Comparison of ENCODE assay signal across 23 cellular contexts in the genomic region with DNA sequence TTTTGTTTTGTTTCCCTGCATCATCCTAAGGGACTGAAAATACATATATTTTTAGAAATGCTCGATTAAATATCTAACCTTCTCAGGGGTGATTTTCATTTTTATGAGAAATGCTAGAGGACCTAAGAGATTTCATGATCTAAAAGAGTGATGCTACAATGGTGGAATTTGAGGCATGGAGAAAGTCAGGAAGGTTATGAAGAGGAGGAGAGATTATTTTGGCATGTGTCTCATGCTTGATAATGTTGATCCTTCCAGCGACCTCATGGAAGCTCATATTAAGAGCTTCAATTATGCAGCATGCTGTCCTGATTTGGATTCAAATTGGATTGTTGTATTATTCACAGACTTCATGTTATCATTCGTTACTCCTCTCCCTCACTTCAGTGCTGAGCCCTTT.
DNase-seq lines count a peak whose midpoint lies in the region; ATAC-seq and TF ChIP-seq lines count a peak whose summit lies in the region.
"Had no signal": no experiment of that assay in that cellular context is flagged by ENCODE, and none has a peak within 500 bp of the region (broad histone marks: within the 10 kb centered on the region; RNA-seq: fewer than 3 reads in every experiment).

No MANE protein-coding gene starts in this region.

- no peaks in the 10 kb centered on the region for H3K36me3 Mint-ChIP-seq in chondrocyte (ENCODE audit: low read depth)
- H3K36me3 Mint-ChIP-seq: CD14-positive monocyte had no signal

- ATAC-seq in omental fat pad (ENCODE audit: low FRiP score) (peak; percentile 18), HG02884 (IDR thresholded peaks at IDR 0.05; ENCODE audit: unreplicated experiment) (no peak), Right ventricle myocardium superior (ENCODE audit: poor library complexity) (no peak)
- ATAC-seq: GM12878, Panc1 had no signal

- no peak for TF ChIP-seq CTCF in chondrocyte (IDR thresholded peaks at IDR 0.05)
- TF ChIP-seq CTCF in omental fat pad (IDR thresholded peaks at IDR 0.05): no peak

- no peaks in the 10 kb centered on the region for H3K27me3 ChIP-seq in ACC112 (ENCODE audit: insufficient read depth, low read length)
- no peaks in the 10 kb centered on the region for H3K27me3 ChIP-seq in mesendoderm (ENCODE audit: insufficient read depth, low read length, poor library complexity)
- H3K27me3 ChIP-seq: SJCRH30 had no signal

- no peak overlapping the region for H3K9ac ChIP-seq in mesendoderm (ENCODE audit: low read length)

- peak overlapping the region; percentile 68 for H2AFZ ChIP-seq in ACC112 (ENCODE audit: low read length, unreplicated experiment)

- H3K27me3 Mint-ChIP-seq in chondrocyte (ENCODE audit: low read depth): no peaks in the 10 kb centered on the region

- no peak overlapping the region for H3K4ac ChIP-seq in mesendoderm (ENCODE audit: low read depth, low read length)

- no peaks in the 10 kb centered on the region for H3K79me2 ChIP-seq in ACC112 (ENCODE audit: control insufficient read depth, insufficient read depth, low read length, unreplicated experiment)
- H3K79me2 ChIP-seq in mesendoderm (ENCODE audit: control insufficient read depth, insufficient read depth, low read length): no peaks in the 10 kb centered on the region

- H2BK15ac ChIP-seq in mesendoderm (replicated peaks; ENCODE audit: low read depth): no peak overlapping the region

- no CpG with 5 or more reads among the region's 3 CpGs for WGBS in mesendoderm (ENCODE audit: extremely low coverage, insufficient coverage, low lambda C conversion rate)

- H3K4me1 Mint-ChIP-seq in chondrocyte (ENCODE audit: low read depth): peaks cover 23% of the 10 kb centered on the region
- H3K4me1 Mint-ChIP-seq: B cell had no signal

- H3K4me3 ChIP-seq in ACC112 (ENCODE audit: low read depth, low read length) (peak overlapping the region; percentile 13), mesendoderm (ENCODE audit: low read length) (no peak overlapping the region)
- H3K4me3 ChIP-seq: GM12878, SJCRH30 had no signal

- H2AK5ac ChIP-seq in mesendoderm (ENCODE audit: low read length): no peak overlapping the region

- H2BK5ac ChIP-seq in mesendoderm (ENCODE audit: low read length): no peak overlapping the region

- H3K36me3 ChIP-seq in ACC112 (ENCODE audit: insufficient read depth, low read length) (no peaks in the 10 kb centered on the region), mesendoderm (ENCODE audit: control insufficient read depth, insufficient read depth, low read length) (no peaks in the 10 kb centered on the region)
- H3K36me3 ChIP-seq: SJCRH30 had no signal

- H3K56ac ChIP-seq in mesendoderm (ENCODE audit: low read length): no peak overlapping the region

- intact Hi-C loops in Right ventricle myocardium superior (cut with DNase I): no loop called here

- H3K27ac ChIP-seq in ACC112 (ENCODE audit: low read depth, low read length): no peak overlapping the region
- H3K27ac ChIP-seq in mesendoderm (ENCODE audit: low read depth, low read length): no peak overlapping the region
- H3K27ac ChIP-seq: SJCRH30 had no signal

- H3K4me2 ChIP-seq in mesendoderm (ENCODE audit: low read length): no peak overlapping the region

- no peak overlapping the region for H4K5ac ChIP-seq in mesendoderm (ENCODE audit: low read length)

- peak overlapping the region; percentile 75 for H3K27ac Mint-ChIP-seq in chondrocyte (ENCODE audit: unreplicated experiment)
- H3K27ac Mint-ChIP-seq: B cell, CD14-positive monocyte had no signal

- H3K4me1 ChIP-seq in ACC112 (ENCODE audit: control insufficient read depth, insufficient read depth, low read length, unreplicated experiment) (peaks cover 21% of the 10 kb centered on the region), mesendoderm (ENCODE audit: control insufficient read depth, low read depth, low read length) (no peaks in the 10 kb centered on the region)
- H3K4me1 ChIP-seq: SJCRH30 had no signal

- peak; percentile 67 for DNase-seq in NCI-H226
- no peak for DNase-seq in chondrocyte (ENCODE audit: low spot score)
- no peak for DNase-seq in omental fat pad (ENCODE audit: low spot score)
- no peak for DNase-seq in NCI-H446 treated with DMSO at 0.1 percent for 48 hours (lab: John Stamatoyannopoulos, UW)
- DNase-seq in mesendoderm: no peak
- no peak for DNase-seq in Right ventricle myocardium superior
- DNase-seq: 8988T; DMS79; KBM-7; NCI-H1092 treated with DMSO at 0.1 percent for 48 hours; NCI-H146; NCI-H2029; NCI-H2227 treated with DMSO at 0.1 percent for 48 hours; NCI-H524; NCI-H774; NK-92 treated with Interleukin-12 subunit alpha and Interleukin-12 subunit beta, amount 100 ng/mL, for 24 hours; SJCRH30 had no signal

- H3K79me1 ChIP-seq in mesendoderm (ENCODE audit: low read length): no peaks in the 10 kb centered on the region

- no peak overlapping the region for H3K23ac ChIP-seq in mesendoderm (ENCODE audit: low read length)

- no peak overlapping the region for H4K8ac ChIP-seq in mesendoderm (ENCODE audit: low read depth, low read length)

- H3K18ac ChIP-seq in mesendoderm (ENCODE audit: low read length): no peak overlapping the region

- H3K9me3 Mint-ChIP-seq in chondrocyte (ENCODE audit: low read depth): no peaks in the 10 kb centered on the region

- H2BK120ac ChIP-seq in mesendoderm (ENCODE audit: low read depth, low read length): no peak overlapping the region

- no peak overlapping the region for H3K4me3 Mint-ChIP-seq in chondrocyte (ENCODE audit: unreplicated experiment)
- H3K4me3 Mint-ChIP-seq: B cell, CD14-positive monocyte had no signal
